Comparison of ENCODE assay signal across 9 cellular contexts in genomic region chr5:42337607-42338006, GRCh38.
"Had no signal": no experiment of that assay in that cellular context is flagged by ENCODE, and none has a peak within 500 bp of the region (broad histone marks: within the 10 kb centered on the region; RNA-seq: fewer than 3 reads in every experiment).

No MANE protein-coding gene starts in this region.

- H3K9me3 ChIP-seq: HAP-1 had no signal

- H3K36me3 ChIP-seq: HAP-1 had no signal

- ATAC-seq: GM23338, HCT116 had no signal

- H3K4me1 ChIP-seq: HAP-1 had no signal

- H3K4me2 ChIP-seq: GM23338 had no signal

- H2AFZ ChIP-seq: GM23248, GM23338 had no signal

- H3K27ac ChIP-seq: GM23248 had no signal

- H3K9ac ChIP-seq: GM23248 had no signal

- H3K4me3 ChIP-seq: GM23248, GM23338, HAP-1 had no signal

- DNase-seq: GM23248, GOT3, H7, H9, HCEC 1CT, HFFc6 had no signal
